In genomic region chr19:15810335-15810734, GRCh38 we compare ENCODE assay signal across 12 cellular contexts. TPM values are rescaled to one million over a fixed set of nuclear protein-coding genes. Genes with fewer than 3 reads are reported as not detected.
DNase-seq lines count a peak whose midpoint lies in the region; ATAC-seq, FAIRE-seq and TF ChIP-seq lines count a peak whose summit lies in the region.
"Had no signal": no experiment of that assay in that cellular context is flagged by ENCODE, and none has a peak within 500 bp of the region (broad histone marks: within the 10 kb centered on the region; RNA-seq: fewer than 3 reads in every experiment).

No MANE protein-coding gene starts in this region.

- no peaks in the 10 kb centered on the region for H3K9me3 Mint-ChIP-seq in activated T-cell treated with anti-CD3 and anti-CD28 coated beads, Interleukin-2, amount 50 U/mL, for 4 hours
- H3K9me3 Mint-ChIP-seq: activated T-helper 2 cell treated with anti-CD3 and anti-CD28 coated beads, Interferon-gamma antibody, Interleukin-2, Interleukin-4, amounts not matched to agents 10 μg/mL and 5 μg/mL and 100 μg/mL, durations not matched to agents 14 hours and 24 hours and 36 hours had no signal

- H3K36me3 Mint-ChIP-seq in activated T-cell treated with anti-CD3 and anti-CD28 coated beads, Interleukin-2, amount 50 U/mL, for 4 hours (ENCODE audit: insufficient read depth), result no peaks in the 10 kb centered on the region

- peaks cover 27 to 44% of the 10 kb centered on the region in 2 experiments for H3K4me1 ChIP-seq in HCT116 (ENCODE audit: control insufficient read depth in 1 of 2, insufficient read depth in 2 of 2, low read length in 2 of 2)
- no peaks in the 10 kb centered on the region for H3K4me1 ChIP-seq in small intestine (ENCODE audit: control insufficient read depth in 2 of 2, insufficient read depth in 1 of 2, low read depth in 1 of 2, low read length in 1 of 2)

- H3K9me3 ChIP-seq in HCT116 (ENCODE audit: control insufficient read depth in 1 of 2, insufficient read depth in 1 of 2, low read depth in 1 of 2, low read length in 2 of 2) (no peaks in the 10 kb centered on the region), small intestine (ENCODE audit: control insufficient read depth, low read depth) (no peaks in the 10 kb centered on the region)

- peak overlapping the region; percentile 45 for H3K4me2 ChIP-seq in HCT116 (ENCODE audit: low read length)

- no peaks in the 10 kb centered on the region for H3K79me2 ChIP-seq in HCT116 (ENCODE audit: insufficient read depth, low read length)

- peaks cover 12% of the 10 kb centered on the region for H3K27me3 Mint-ChIP-seq in activated T-cell treated with anti-CD3 and anti-CD28 coated beads, Interleukin-2, amount 50 U/mL, for 4 hours (ENCODE audit: low read depth)

- no TSS peak for BruUV-seq in HCT116 (replicated peaks; lab: Mats Ljungman, UMichigan)

- peaks cover 12% of the 10 kb centered on the region for H3K4me1 Mint-ChIP-seq in activated T-cell treated with anti-CD3 and anti-CD28 coated beads, Interleukin-2, amount 50 U/mL, for 4 hours (ENCODE audit: low read depth)
- H3K4me1 Mint-ChIP-seq: nephron, WTC11 had no signal

- H3K9me2 ChIP-seq in HCT116 (ENCODE audit: insufficient read depth), result no peaks in the 10 kb centered on the region

- DNase-seq in HCT116 (ENCODE audit: low read depth, low spot score) (no peak), NCI-H526 treated with DMSO at 0.1 percent for 48 hours (lab: John Stamatoyannopoulos, UW) (peak; percentile 10), dermis microvascular lymphatic vessel endothelial cell (ENCODE audit: low read depth in 2 of 2) (peak; percentile 3 to 11), small intestine (peak; percentile 78), NCI-H524 (lab: John Stamatoyannopoulos, UW) (no peak), GM12892 (ENCODE audit: insufficient read length) (no peak)
- no peak for DNase-seq in activated T-cell treated with anti-CD3 and anti-CD28 coated beads, Interleukin-2, amount 50 U/mL, for 4 hours
- DNase-seq: NCI-H446 treated with DMSO at 0.1 percent for 48 hours had no signal

- TF ChIP-seq CTCF in HCT116 (IDR thresholded peaks at IDR 0.05 in 2 of 3, conservative IDR thresholded peaks at IDR 0.05 in 1 of 3; ENCODE audit: borderline replicate concordance in 1 of 3, insufficient read depth in 1 of 3, low read depth in 2 of 3, low read length in 2 of 3), result peak; percentile 63 to 79 (median 67); a peak in 5 of 6 replicates

- CTCF ChIA-PET in HCT116 (lab: Charles Lee), result interaction anchor here (1.0 to 1.7 kb wide), 7 partner anchors 9 to 232 kb away, joined by 3 to 8 read pairs (median 4); partner anchors contain the start of gene CYP4F11

- H3K4me3 ChIP-seq in HCT116 (replicated peaks in 1 of 2; ENCODE audit: low read depth in 1 of 2, low read length in 2 of 2) (no peak overlapping the region), small intestine (ENCODE audit: low read depth in 1 of 2, low read length in 2 of 2) (no peak overlapping the region)

- H3K36me3 ChIP-seq in HCT116 (ENCODE audit: control insufficient read depth in 1 of 2, insufficient read depth in 2 of 2, low read length in 2 of 2), result no peaks in the 10 kb centered on the region
- H3K36me3 ChIP-seq in small intestine (ENCODE audit: control insufficient read depth in 2 of 2, insufficient read depth in 2 of 2, low read length in 2 of 2), result no peaks in the 10 kb centered on the region

- POLR2A ChIA-PET in HCT116 (lab: Charles Lee), result interaction anchor here (1.3 kb wide), 1 partner anchor 375 kb away, joined by 3 read pairs; the partner anchor contains the start of gene FAM32A

- intact Hi-C loops in HCT116 (cut with micrococcal nuclease), result loop anchor here (1.0 kb wide), 2 partner anchors 181 to 226 kb away; no protein-coding TSS in a partner anchor

- RAD21 ChIA-PET in HCT116 (lab: Charles Lee; ENCODE audit: low non-redundant PET in 1 of 2, low total read pairs in 2 of 2, uncharacterized antibody in 2 of 2, unreplicated experiment in 2 of 2), result interaction anchor here (0.7 to 1.0 kb wide), 2 partner anchors 180 to 181 kb away, joined by 3 read pairs; no protein-coding TSS in a partner anchor

- 13 to 40% (median 16%) methylated on average over 7 of the region's 7 CpGs for WGBS in small intestine, 3 donors

- no peak for TF ChIP-seq POLR2A in HCT116 (IDR thresholded peaks at IDR 0.05; ENCODE audit: borderline replicate concordance, extremely low read depth, insufficient read depth, insufficient read length)
- TF ChIP-seq POLR2A in GM12892 (IDR thresholded peaks at IDR 0.05; ENCODE audit: low read depth, low read length), result no peak

- no peak overlapping the region for H3K4me3 Mint-ChIP-seq in activated T-cell treated with anti-CD3 and anti-CD28 coated beads, Interleukin-2, amount 50 U/mL, for 4 hours
- H3K4me3 Mint-ChIP-seq: nephron, WTC11 had no signal

- peak overlapping the region; percentile 40 for H2AFZ ChIP-seq in HCT116 (ENCODE audit: low read depth, low read length, poor library complexity, severe bottlenecking)

- ATAC-seq in HCT116, result peak; percentile 60
- ATAC-seq in activated T-cell treated with anti-CD3 and anti-CD28 coated beads, Interleukin-2, amount 50 U/mL, for 4 hours, result no peak
- ATAC-seq: WTC11 had no signal

- FAIRE-seq in small intestine (lab: Jason Lieb, UNC), result no peak
- FAIRE-seq in GM12892 (lab: Jason Lieb, UNC), result no peak
- FAIRE-seq: HTR-8/SVneo had no signal

- H3K27me3 ChIP-seq in HCT116 (ENCODE audit: insufficient read depth, low read length), result no peaks in the 10 kb centered on the region
- peaks cover 0 to 5% of the 10 kb centered on the region in 2 donors for H3K27me3 ChIP-seq in small intestine (ENCODE audit: control insufficient read depth in 2 of 2, insufficient read depth in 2 of 2, low read length in 2 of 2)

- TF ChIP-seq RAD21 in HCT116 (IDR thresholded peaks at IDR 0.05; ENCODE audit: low read depth), result peak; percentile 79

- H3K27ac ChIP-seq in HCT116 (ENCODE audit: low read depth, low read length) (no peak overlapping the region), small intestine (ENCODE audit: low read depth in 1 of 2, low read length in 1 of 2) (no peak overlapping the region)

- H4K20me1 ChIP-seq in HCT116 (ENCODE audit: insufficient read depth), result no peaks in the 10 kb centered on the region

- peak overlapping the region; percentile 12; the same call in 1 of the 2 replicates for H3K9ac ChIP-seq in HCT116 (ENCODE audit: low read length)

TF ChIP-seq in HCT116, 20 proteins besides CTCF, POLR2A, EP300 and RAD21:
- peak; percentile 28; the same call in 1 of the 2 replicates for TF ChIP-seq CBX3 (IDR thresholded peaks at IDR 0.05; ENCODE audit: low read depth)
- TF ChIP-seq YY1 (IDR thresholded peaks at IDR 0.05; ENCODE audit: extremely low read depth, insufficient replicate concordance, low read depth, low read length), result no peak
- 0 out of 2 replicates have a peak, but pooled peaks have one; percentile 8 for TF ChIP-seq JUND (IDR thresholded peaks at IDR 0.05)

RNA-seq across cellular contexts. Expression of gene OR10H1, which starts 5.1 kb away (rescaled TPM):
- total RNA-seq in HCT116 (2021; ENCODE audit: unreplicated experiment) (0.17 TPM), dermis microvascular lymphatic vessel endothelial cell (not detected in 2 replicates)
- polyA plus RNA-seq in HCT116 (2012), result 0.42 and 0.52 TPM in 2 replicates
- not detected for polyA plus RNA-seq in small intestine
- polyA plus RNA-seq in GM12892 (2012; ENCODE audit: missing spikeins), result not detected
- total RNA-seq in activated T-cell treated with anti-CD3 and anti-CD28 coated beads, Interleukin-2, amount 50 U/mL, for 4 hours, result under 1 TPM in 1 of 3 donors, not detected in 2; 0.05 TPM
- total RNA-seq: activated T-helper 2 cell treated with anti-CD3 and anti-CD28 coated beads, Interferon-gamma antibody, Interleukin-2, Interleukin-4, amounts not matched to agents 10 μg/mL and 5 μg/mL and 100 μg/mL, durations not matched to agents 14 hours and 24 hours and 36 hours; WTC11 had no signal

RNA-seq across cellular contexts. Expression of gene OR10H5, which starts 22.9 kb away (rescaled TPM):
- not detected for total RNA-seq in HCT116 (2021; ENCODE audit: unreplicated experiment)
- polyA plus RNA-seq in HCT116 (2012), result not detected in 2 replicates
- not detected in 2 replicates for total RNA-seq in dermis microvascular lymphatic vessel endothelial cell
- not detected for polyA plus RNA-seq in small intestine
- not detected for polyA plus RNA-seq in GM12892 (2012; ENCODE audit: missing spikeins)
- total RNA-seq in activated T-cell treated with anti-CD3 and anti-CD28 coated beads, Interleukin-2, amount 50 U/mL, for 4 hours, result not detected
- total RNA-seq: activated T-helper 2 cell treated with anti-CD3 and anti-CD28 coated beads, Interferon-gamma antibody, Interleukin-2, Interleukin-4, amounts not matched to agents 10 μg/mL and 5 μg/mL and 100 μg/mL, durations not matched to agents 14 hours and 24 hours and 36 hours; WTC11 had no signal

Comparison
In these comparisons a context has a peak if more than half of its experiments do, and no peak if none do; other contexts are left out.
1. DNase-seq: peak in NCI-H526 treated with DMSO at 0.1 percent for 48 hours (single experiment), dermis microvascular lymphatic vessel endothelial cell (2 of 2) and small intestine (single experiment); none in HCT116 (single experiment), NCI-H524 (0 of 2), GM12892 (single experiment) and activated T-cell treated with anti-CD3 and anti-CD28 coated beads, Interleukin-2, amount 50 U/mL, for 4 hours (single experiment).